1 cellular context compared by ENCODE assay signal in the genomic region with DNA sequence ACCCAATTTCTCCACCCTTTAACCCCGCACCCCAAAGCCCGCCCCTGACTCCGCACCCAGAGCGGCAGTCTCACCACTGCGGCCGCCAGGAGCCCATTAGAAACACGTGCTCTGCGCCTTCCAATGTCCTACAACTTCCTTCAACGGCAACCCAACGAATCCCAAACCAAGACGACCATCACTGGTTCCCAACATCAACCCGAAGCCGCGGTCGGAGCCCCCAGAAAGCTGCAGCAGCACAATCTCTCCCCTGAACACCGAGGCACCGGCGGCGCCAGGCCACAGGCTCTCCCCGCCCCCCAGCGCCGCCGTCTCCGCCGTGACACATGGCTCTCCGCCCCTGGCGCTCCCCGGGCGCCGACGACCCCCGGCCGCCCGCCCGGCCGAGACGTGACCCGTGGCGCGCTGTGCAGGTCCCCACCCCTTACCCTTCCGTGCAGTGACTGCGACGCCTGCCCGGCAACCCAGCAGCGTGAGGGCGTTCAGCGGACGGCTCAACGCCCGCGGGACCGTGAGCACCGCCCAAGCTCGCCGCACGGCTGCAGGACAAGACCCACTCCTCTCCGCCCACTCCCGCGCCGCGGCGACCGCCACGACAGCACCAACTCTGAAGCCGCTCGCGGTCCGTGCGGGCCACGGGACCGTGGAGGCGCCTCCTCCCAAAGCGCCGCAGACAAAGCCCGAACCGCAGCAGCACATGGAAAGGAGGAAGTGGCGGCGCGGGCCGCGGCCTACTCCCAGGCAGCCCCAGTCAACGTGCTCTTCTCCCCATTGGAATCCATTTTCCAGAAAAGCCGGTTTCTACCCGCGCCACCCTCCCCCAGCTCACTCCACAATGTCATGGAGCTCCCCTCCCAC.
A peak's percentile ranks its signal among the peaks of the same experiment; 100 is the strongest.
TF ChIP-seq lines count a peak whose summit lies in the region.

No MANE protein-coding gene starts in this region.

TF ChIP-seq in K562, 482 proteins besides CTCF, POLR2A, EP300 and RAD21 (continued from another document and continues in another):
- no peak for TF ChIP-seq E4F1 (CRISPR knock-in tag; IDR thresholded peaks at IDR 0.05; ENCODE audit: borderline replicate concordance)
- no peak for TF ChIP-seq DACH1 (IDR thresholded peaks at IDR 0.05; ENCODE audit: partially characterized antibody)
- TF ChIP-seq ELF1 (tag; IDR thresholded peaks at IDR 0.05): peak; percentile 52; the same call in 1 of the 2 replicates
- TF ChIP-seq PHB (CRISPR knock-in tag; IDR thresholded peaks at IDR 0.05): no peak; the same call in 1 of the 2 replicates
- TF ChIP-seq, protein P1, sequence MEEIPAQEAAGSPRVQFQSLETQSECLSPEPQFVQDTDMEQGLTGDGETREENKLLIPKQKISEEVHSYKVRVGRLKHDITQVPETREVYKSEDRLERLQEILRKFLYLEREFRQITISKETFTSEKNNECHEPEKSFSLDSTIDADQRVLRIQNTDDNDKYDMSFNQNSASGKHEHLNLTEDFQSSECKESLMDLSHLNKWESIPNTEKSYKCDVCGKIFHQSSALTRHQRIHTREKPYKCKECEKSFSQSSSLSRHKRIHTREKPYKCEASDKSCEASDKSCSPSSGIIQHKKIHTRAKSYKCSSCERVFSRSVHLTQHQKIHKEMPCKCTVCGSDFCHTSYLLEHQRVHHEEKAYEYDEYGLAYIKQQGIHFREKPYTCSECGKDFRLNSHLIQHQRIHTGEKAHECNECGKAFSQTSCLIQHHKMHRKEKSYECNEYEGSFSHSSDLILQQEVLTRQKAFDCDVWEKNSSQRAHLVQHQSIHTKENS (CRISPR knock-in tag; IDR thresholded peaks at IDR 0.05): no peak
- TF ChIP-seq ZNF830 (CRISPR knock-in tag; IDR thresholded peaks at IDR 0.05): no peak
- TF ChIP-seq TARDBP (IDR thresholded peaks at IDR 0.05): no peak
- TF ChIP-seq, protein P2, sequence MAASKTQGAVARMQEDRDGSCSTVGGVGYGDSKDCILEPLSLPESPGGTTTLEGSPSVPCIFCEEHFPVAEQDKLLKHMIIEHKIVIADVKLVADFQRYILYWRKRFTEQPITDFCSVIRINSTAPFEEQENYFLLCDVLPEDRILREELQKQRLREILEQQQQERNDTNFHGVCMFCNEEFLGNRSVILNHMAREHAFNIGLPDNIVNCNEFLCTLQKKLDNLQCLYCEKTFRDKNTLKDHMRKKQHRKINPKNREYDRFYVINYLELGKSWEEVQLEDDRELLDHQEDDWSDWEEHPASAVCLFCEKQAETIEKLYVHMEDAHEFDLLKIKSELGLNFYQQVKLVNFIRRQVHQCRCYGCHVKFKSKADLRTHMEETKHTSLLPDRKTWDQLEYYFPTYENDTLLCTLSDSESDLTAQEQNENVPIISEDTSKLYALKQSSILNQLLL (CRISPR knock-in tag; IDR thresholded peaks at IDR 0.05; ENCODE audit: borderline replicate concordance): no peak
- no peak for TF ChIP-seq BRCA1 (IDR thresholded peaks at IDR 0.05)
- no peak for TF ChIP-seq BRCA1 (CRISPR knock-in tag; IDR thresholded peaks at IDR 0.05)
- no peak for TF ChIP-seq CTBP1 (IDR thresholded peaks at IDR 0.05; ENCODE audit: borderline replicate concordance)
- TF ChIP-seq, protein P3, sequence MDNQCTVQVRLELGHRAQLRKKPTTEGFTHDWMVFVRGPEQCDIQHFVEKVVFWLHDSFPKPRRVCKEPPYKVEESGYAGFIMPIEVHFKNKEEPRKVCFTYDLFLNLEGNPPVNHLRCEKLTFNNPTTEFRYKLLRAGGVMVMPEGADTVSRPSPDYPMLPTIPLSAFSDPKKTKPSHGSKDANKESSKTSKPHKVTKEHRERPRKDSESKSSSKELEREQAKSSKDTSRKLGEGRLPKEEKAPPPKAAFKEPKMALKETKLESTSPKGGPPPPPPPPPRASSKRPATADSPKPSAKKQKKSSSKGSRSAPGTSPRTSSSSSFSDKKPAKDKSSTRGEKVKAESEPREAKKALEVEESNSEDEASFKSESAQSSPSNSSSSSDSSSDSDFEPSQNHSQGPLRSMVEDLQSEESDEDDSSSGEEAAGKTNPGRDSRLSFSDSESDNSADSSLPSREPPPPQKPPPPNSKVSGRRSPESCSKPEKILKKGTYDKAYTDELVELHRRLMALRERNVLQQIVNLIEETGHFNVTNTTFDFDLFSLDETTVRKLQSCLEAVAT (IDR thresholded peaks at IDR 0.05): peak in 1 of 2 experiments; percentile 49; a peak in 1 of 4 replicates
- peak; percentile 7; the same call in 1 of the 2 replicates for TF ChIP-seq ZNF444 (CRISPR knock-in tag; IDR thresholded peaks at IDR 0.05)
- TF ChIP-seq CCAR2 (IDR thresholded peaks at IDR 0.05; ENCODE audit: low read depth, low read length): no peak
- TF ChIP-seq, protein P4, sequence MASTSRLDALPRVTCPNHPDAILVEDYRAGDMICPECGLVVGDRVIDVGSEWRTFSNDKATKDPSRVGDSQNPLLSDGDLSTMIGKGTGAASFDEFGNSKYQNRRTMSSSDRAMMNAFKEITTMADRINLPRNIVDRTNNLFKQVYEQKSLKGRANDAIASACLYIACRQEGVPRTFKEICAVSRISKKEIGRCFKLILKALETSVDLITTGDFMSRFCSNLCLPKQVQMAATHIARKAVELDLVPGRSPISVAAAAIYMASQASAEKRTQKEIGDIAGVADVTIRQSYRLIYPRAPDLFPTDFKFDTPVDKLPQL (IDR thresholded peaks at IDR 0.05; ENCODE audit: extremely low read depth, insufficient read length): no peak
- TF ChIP-seq PTTG1 (tag; IDR thresholded peaks at IDR 0.05; ENCODE audit: low read depth): no peak
- no peak for TF ChIP-seq CBFB (CRISPR knock-in tag; IDR thresholded peaks at IDR 0.05)
- TF ChIP-seq RFX5 (IDR thresholded peaks at IDR 0.05; ENCODE audit: low read depth, low read length): no peak
- no peak for TF ChIP-seq NFYB (IDR thresholded peaks at IDR 0.05; ENCODE audit: extremely low read depth, insufficient read length)
- no peak for TF ChIP-seq ZNF586 (CRISPR knock-in tag; conservative IDR thresholded peaks at IDR 0.05)
- TF ChIP-seq TBP (optimal IDR thresholded peaks at IDR 0.05; ENCODE audit: low read depth, low read length): no peak
- peak in 1 of 2 experiments; percentile 97; a peak in 2 of 4 replicates for TF ChIP-seq HDAC1 (IDR thresholded peaks at IDR 0.05)
- TF ChIP-seq NCOA6 (IDR thresholded peaks at IDR 0.05): no peak
- no peak for TF ChIP-seq SMC3 (conservative IDR thresholded peaks at IDR 0.05; ENCODE audit: insufficient read depth, low read depth, low read length)
- no peak for TF ChIP-seq ATF1 (CRISPR knock-in tag; IDR thresholded peaks at IDR 0.05)
- no peak for TF ChIP-seq ATF1 (tag; IDR thresholded peaks at IDR 0.05)
- TF ChIP-seq PHB2 (IDR thresholded peaks at IDR 0.05; ENCODE audit: low read depth): no peak
- TF ChIP-seq SP1 (CRISPR knock-in tag; IDR thresholded peaks at IDR 0.05): peak; percentile 6; the same call in 1 of the 2 replicates
- TF ChIP-seq, protein P5, sequence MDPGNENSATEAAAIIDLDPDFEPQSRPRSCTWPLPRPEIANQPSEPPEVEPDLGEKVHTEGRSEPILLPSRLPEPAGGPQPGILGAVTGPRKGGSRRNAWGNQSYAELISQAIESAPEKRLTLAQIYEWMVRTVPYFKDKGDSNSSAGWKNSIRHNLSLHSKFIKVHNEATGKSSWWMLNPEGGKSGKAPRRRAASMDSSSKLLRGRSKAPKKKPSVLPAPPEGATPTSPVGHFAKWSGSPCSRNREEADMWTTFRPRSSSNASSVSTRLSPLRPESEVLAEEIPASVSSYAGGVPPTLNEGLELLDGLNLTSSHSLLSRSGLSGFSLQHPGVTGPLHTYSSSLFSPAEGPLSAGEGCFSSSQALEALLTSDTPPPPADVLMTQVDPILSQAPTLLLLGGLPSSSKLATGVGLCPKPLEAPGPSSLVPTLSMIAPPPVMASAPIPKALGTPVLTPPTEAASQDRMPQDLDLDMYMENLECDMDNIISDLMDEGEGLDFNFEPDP (CRISPR knock-in tag; IDR thresholded peaks at IDR 0.05): no peak
- no peak for TF ChIP-seq ZNF583 (CRISPR knock-in tag; IDR thresholded peaks at IDR 0.05)
- TF ChIP-seq MITF (IDR thresholded peaks at IDR 0.05): no peak
- TF ChIP-seq ZNF280B (CRISPR knock-in tag; IDR thresholded peaks at IDR 0.05): no peak
- TF ChIP-seq BMI1 (IDR thresholded peaks at IDR 0.05; ENCODE audit: low read length): no peak
- TF ChIP-seq, protein P6, sequence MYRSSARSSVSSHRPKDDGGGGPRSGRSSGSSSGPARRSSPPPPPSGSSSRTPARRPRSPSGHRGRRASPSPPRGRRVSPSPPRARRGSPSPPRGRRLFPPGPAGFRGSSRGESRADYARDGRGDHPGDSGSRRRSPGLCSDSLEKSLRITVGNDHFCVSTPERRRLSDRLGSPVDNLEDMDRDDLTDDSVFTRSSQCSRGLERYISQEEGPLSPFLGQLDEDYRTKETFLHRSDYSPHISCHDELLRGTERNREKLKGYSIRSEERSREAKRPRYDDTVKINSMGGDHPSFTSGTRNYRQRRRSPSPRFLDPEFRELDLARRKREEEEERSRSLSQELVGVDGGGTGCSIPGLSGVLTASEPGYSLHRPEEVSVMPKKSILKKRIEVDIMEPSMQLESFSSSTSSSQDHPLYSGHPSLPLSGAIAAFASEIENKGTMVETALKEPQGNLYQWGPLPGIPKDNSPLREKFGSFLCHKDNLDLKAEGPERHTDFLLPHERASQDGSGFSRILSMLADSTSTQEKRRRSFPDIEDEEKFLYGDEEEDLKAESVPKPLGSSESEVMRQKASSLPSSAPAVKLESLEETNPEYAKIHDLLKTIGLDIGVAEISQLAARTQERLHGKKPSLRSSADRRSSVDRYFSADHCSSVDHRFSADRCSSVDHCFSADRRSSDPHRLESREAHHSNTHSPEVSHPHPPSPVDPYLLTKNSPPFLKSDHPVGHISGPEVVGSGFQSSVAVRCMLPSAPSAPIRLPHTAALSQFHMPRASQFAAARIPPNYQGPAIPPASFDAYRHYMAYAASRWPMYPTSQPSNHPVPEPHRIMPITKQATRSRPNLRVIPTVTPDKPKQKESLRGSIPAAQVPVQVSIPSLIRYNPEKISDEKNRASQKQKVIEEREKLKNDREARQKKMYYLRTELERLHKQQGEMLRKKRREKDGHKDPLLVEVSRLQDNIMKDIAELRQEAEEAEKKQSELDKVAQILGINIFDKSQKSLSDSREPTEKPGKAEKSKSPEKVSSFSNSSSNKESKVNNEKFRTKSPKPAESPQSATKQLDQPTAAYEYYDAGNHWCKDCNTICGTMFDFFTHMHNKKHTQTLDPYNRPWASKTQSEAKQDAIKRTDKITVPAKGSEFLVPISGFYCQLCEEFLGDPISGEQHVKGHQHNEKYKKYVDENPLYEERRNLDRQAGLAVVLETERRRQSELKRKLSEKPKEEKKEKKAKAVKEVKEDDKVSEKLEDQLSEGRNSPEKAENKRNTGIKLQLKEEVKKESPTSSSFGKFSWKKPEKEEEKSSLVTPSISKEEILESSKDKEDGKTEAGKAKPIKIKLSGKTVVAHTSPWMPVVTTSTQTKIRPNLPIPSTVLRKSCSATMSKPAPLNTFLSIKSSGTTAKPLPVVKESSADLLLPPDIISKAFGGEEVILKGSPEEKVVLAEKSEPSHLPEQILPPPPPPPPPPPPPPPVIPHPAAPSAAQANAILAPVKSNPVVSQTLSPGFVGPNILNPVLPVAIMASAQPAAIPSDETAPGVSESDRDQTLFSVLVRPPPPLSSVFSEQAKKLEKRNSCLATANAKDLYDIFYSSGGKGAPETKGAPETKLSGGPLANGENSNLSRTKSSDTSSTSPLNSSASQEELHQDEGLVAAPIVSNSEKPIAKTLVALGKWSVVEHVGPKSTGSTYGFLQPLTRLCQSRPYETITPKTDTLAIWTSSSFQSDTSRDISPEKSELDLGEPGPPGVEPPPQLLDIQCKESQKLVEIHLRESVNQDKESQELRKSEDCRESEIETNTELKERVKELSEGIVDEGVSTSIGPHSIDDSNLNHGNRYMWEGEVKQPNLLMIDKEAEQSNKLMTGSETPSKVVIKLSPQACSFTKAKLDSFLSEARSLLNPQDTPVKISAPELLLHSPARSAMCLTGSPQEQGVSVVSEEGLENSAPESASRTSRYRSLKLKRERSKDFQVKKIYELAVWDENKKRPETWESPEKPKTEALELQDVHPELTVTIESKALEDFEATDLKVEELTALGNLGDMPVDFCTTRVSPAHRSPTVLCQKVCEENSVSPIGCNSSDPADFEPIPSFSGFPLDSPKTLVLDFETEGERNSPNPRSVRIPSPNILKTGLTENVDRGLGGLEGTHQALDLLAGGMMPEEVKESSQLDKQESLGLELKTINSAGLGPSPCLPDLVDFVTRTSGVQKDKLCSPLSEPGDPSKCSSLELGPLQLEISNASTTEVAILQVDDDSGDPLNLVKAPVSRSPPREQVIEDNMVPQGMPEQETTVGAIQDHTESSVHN (IDR thresholded peaks at IDR 0.05; ENCODE audit: borderline replicate concordance in 1 of 2, low read depth in 1 of 2): no peak
- TF ChIP-seq JUN (IDR thresholded peaks at IDR 0.05; ENCODE audit: borderline replicate concordance, low read depth, low read length): no peak
- TF ChIP-seq JUN (CRISPR knock-in tag; IDR thresholded peaks at IDR 0.05; ENCODE audit: borderline replicate concordance): peak; percentile 35; the same call in 1 of the 2 replicates
